13 cellular contexts compared by ENCODE assay signal in genomic region chr17:31310877-31311276, GRCh38. TPM values are rescaled to one million over a fixed set of nuclear protein-coding genes. Genes with fewer than 3 reads are reported as not detected.
A peak's percentile ranks its signal among the peaks of the same experiment; 100 is the strongest.
DNase-seq lines count a peak whose midpoint lies in the region; ATAC-seq, FAIRE-seq and TF ChIP-seq lines count a peak whose summit lies in the region.
"Had no signal": no experiment of that assay in that cellular context is flagged by ENCODE, and none has a peak within 500 bp of the region (broad histone marks: within the 10 kb centered on the region; RNA-seq: fewer than 3 reads in every experiment).

No MANE protein-coding gene starts in this region.

- no peaks in the 10 kb centered on the region; the same call in 2 of the 3 replicates for H3K9me3 ChIP-seq in GM12878 (replicated peaks; ENCODE audit: control insufficient read depth, insufficient read depth, low read length)
- H3K9me3 ChIP-seq: gastrocnemius medialis had no signal

- TF ChIP-seq EP300 in GM12878 (IDR thresholded peaks at IDR 0.05; ENCODE audit: borderline replicate concordance in 1 of 2, control insufficient read depth in 1 of 2, low read depth in 2 of 2, low read length in 2 of 2): no peak

- no peaks in the 10 kb centered on the region for H3K27me3 Mint-ChIP-seq in activated CD4-positive, alpha-beta T cell treated with anti-CD3 and anti-CD28 coated beads, Interleukin-2, amount 10 ng/mL, durations not matched to agents 7 days and 5 days
- H3K27me3 Mint-ChIP-seq in stimulated activated naive CD8-positive, alpha-beta T cell treated with anti-CD3 and anti-CD28 coated beads, Interleukin-15, Interleukin-2, amounts not matched to agents 100 ng/mL and 50 ng/mL, for 24 hours: no peaks in the 10 kb centered on the region

- no peaks in the 10 kb centered on the region for H4K20me1 ChIP-seq in GM12878 (ENCODE audit: control insufficient read depth, insufficient read depth)

- RAD21 ChIA-PET in GM12878 (lab: Charles Lee; ENCODE audit: unreplicated experiment): interaction anchor here (0.9 to 3.9 kb wide), 6 partner anchors 8 to 182 kb away, joined by 3 to 39 read pairs (median 12); no protein-coding TSS in a partner anchor

- peak; percentile 25 for DNase-seq in activated CD4-positive, alpha-beta T cell treated with anti-CD3 and anti-CD28 coated beads, Interleukin-2, amount 10 ng/mL, durations not matched to agents 7 days and 5 days
- DNase-seq in activated CD4-positive, alpha-beta T cell treated with anti-CD3 and anti-CD28 coated beads, Interleukin-2, amount 50 U/mL, for 4 hours: no peak
- DNase-seq in NB4 (ENCODE audit: low read depth): peak; percentile 68
- DNase-seq in GM12878 (ENCODE audit: low read depth, low spot score): no peak
- DNase-seq in NCI-H146 (lab: John Stamatoyannopoulos, UW): no peak
- DNase-seq in ACHN: no peak
- DNase-seq: gastrocnemius medialis had no signal

- no TSS peak for BruUV-seq in GM12878 (replicated peaks; lab: Mats Ljungman, UMichigan)

- ATAC-seq in GM12878 (peak; percentile 31), esophagus mucosa (no peak)
- ATAC-seq: gastrocnemius medialis had no signal

- peaks cover 0 to 11% of the 10 kb centered on the region in 2 experiments; a peak in 1 of 4 replicates for H3K36me3 ChIP-seq in GM12878 (ENCODE audit: control insufficient read depth in 2 of 2, insufficient read depth in 2 of 2, low read length in 1 of 2)
- H3K36me3 ChIP-seq: gastrocnemius medialis had no signal

- CTCF ChIA-PET in activated CD4-positive, alpha-beta T cell treated with anti-CD3 and anti-CD28 coated beads, Interleukin-2, amount 10 ng/mL, durations not matched to agents 7 days and 5 days (lab: Charles Lee): interaction anchor here (0.6 to 1.3 kb wide), 3 partner anchors 14 to 1110 kb away, joined by 3 to 4 read pairs (median 3); no protein-coding TSS in a partner anchor
- CTCF ChIA-PET in GM12878 (lab: Yijun Ruan, JAX): interaction anchor here (1.3 to 10.7 kb wide), 5 partner anchors 10 to 101 kb away, joined by 3 to 80 read pairs (median 6); partner anchors contain the start of gene EVI2A

- H3K4me3 ChIP-seq in NB4 (ENCODE audit: low read depth, low read length) (peak overlapping the region; percentile 88), GM12878 (peak overlapping the region; percentile 69)
- H3K4me3 ChIP-seq: gastrocnemius medialis had no signal

- 0% methylated on average over 5 of the region's 7 CpGs for WGBS in GM12878 (ENCODE audit: insufficient coverage, insufficient replicate concordance, low lambda C conversion rate, missing lambda C conversion rate)

- peak overlapping the region; percentile 94 for H3K27ac Mint-ChIP-seq in activated CD4-positive, alpha-beta T cell treated with anti-CD3 and anti-CD28 coated beads, Interleukin-2, amount 10 ng/mL, durations not matched to agents 7 days and 5 days
- peak overlapping the region; percentile 94 for H3K27ac Mint-ChIP-seq in stimulated activated naive CD8-positive, alpha-beta T cell treated with anti-CD3 and anti-CD28 coated beads, Interleukin-15, Interleukin-2, amounts not matched to agents 100 ng/mL and 50 ng/mL, for 24 hours

- no peak overlapping the region for H2AFZ ChIP-seq in GM12878 (ENCODE audit: control insufficient read depth, low read depth, low read length)

- POLR2A ChIA-PET in activated CD4-positive, alpha-beta T cell treated with anti-CD3 and anti-CD28 coated beads, Interleukin-2, amount 10 ng/mL, durations not matched to agents 7 days and 5 days (lab: Charles Lee): interaction anchor here (0.6 to 2.5 kb wide), 3 partner anchors 8 to 11 kb away, joined by 5 to 26 read pairs (median 8); partner anchors contain the start of gene EVI2A
- POLR2A ChIA-PET in GM12878 (lab: Charles Lee): interaction anchor here (0.6 to 2.8 kb wide), 7 partner anchors 9 to 182 kb away, joined by 3 to 30 read pairs (median 4); partner anchors contain the start of gene EVI2A

- peak overlapping the region; percentile 95 for H3K27ac ChIP-seq in GM12878 (ENCODE audit: control insufficient read depth, insufficient read depth)
- H3K27ac ChIP-seq: gastrocnemius medialis had no signal

- TF ChIP-seq CTCF in NB4 (IDR thresholded peaks at IDR 0.05; ENCODE audit: low read depth, low read length): no peak
- no peak for TF ChIP-seq CTCF in GM12878 (IDR thresholded peaks at IDR 0.05 in 2 of 3, conservative IDR thresholded peaks at IDR 0.05 in 1 of 3; ENCODE audit: control insufficient read depth in 2 of 3, extremely low read depth in 1 of 3, insufficient read depth in 1 of 3, low read depth in 3 of 3, low read length in 3 of 3)

- peaks cover 27% of the 10 kb centered on the region for H3K4me1 ChIP-seq in GM12878 (ENCODE audit: control insufficient read depth, insufficient read depth, low read length)
- H3K4me1 ChIP-seq: gastrocnemius medialis had no signal

- intact Hi-C loops in GM12878 (cut with micrococcal nuclease; ENCODE audit: unreplicated experiment): loop anchor here (10.0 kb wide), 1 partner anchor 594 kb away; the partner anchor contains the start of gene UTP6

- SMC1A ChIA-PET in GM12878 (lab: Charles Lee; ENCODE audit: uncharacterized antibody, unreplicated experiment): interaction anchor here (1.3 to 8.0 kb wide), 4 partner anchors 10 to 60 kb away, joined by 4 to 101 read pairs (median 48); partner anchors contain the start of gene EVI2A

- no peak for TF ChIP-seq RAD21 in GM12878 (IDR thresholded peaks at IDR 0.05; ENCODE audit: insufficient read depth, low read depth, low read length)

- peaks cover 56% of the 10 kb centered on the region for H3K36me3 Mint-ChIP-seq in activated CD4-positive, alpha-beta T cell treated with anti-CD3 and anti-CD28 coated beads, Interleukin-2, amount 10 ng/mL, durations not matched to agents 7 days and 5 days (ENCODE audit: low read depth)
- H3K36me3 Mint-ChIP-seq in stimulated activated naive CD8-positive, alpha-beta T cell treated with anti-CD3 and anti-CD28 coated beads, Interleukin-15, Interleukin-2, amounts not matched to agents 100 ng/mL and 50 ng/mL, for 24 hours (ENCODE audit: low read depth): peaks cover 28% of the 10 kb centered on the region

- H3K9me3 Mint-ChIP-seq in activated CD4-positive, alpha-beta T cell treated with anti-CD3 and anti-CD28 coated beads, Interleukin-2, amount 10 ng/mL, durations not matched to agents 7 days and 5 days: peaks cover 2% of the 10 kb centered on the region
- H3K9me3 Mint-ChIP-seq in stimulated activated naive CD8-positive, alpha-beta T cell treated with anti-CD3 and anti-CD28 coated beads, Interleukin-15, Interleukin-2, amounts not matched to agents 100 ng/mL and 50 ng/mL, for 24 hours: peaks cover 3% of the 10 kb centered on the region

- FAIRE-seq in GM12878 (lab: Jason Lieb, UNC): no peak
- FAIRE-seq: urothelium cell line had no signal

- TF ChIP-seq POLR2A in NB4 (IDR thresholded peaks at IDR 0.05; ENCODE audit: extremely low read depth, insufficient read length): no peak
- TF ChIP-seq POLR2A in GM12878 (IDR thresholded peaks at IDR 0.05; ENCODE audit: low read depth, low read length): no peak; the same call in 1 of the 2 replicates

- H3K79me2 ChIP-seq in GM12878 (ENCODE audit: control insufficient read depth, insufficient read depth, low read length): peaks cover 90% of the 10 kb centered on the region

- in situ Hi-C loops in GM12878 (cut with MboI) (no loop called here), ACHN (cut with HindIII; ENCODE audit: low pct_ligation_motif_present, low pct_unique_long_range_greater_than_20kb, low sequenced_read_pairs) (no loop called here)

- H3K4me3 Mint-ChIP-seq in activated CD4-positive, alpha-beta T cell treated with anti-CD3 and anti-CD28 coated beads, Interleukin-2, amount 10 ng/mL, durations not matched to agents 7 days and 5 days: peak overlapping the region; percentile 85
- peak overlapping the region; percentile 80 for H3K4me3 Mint-ChIP-seq in stimulated activated naive CD8-positive, alpha-beta T cell treated with anti-CD3 and anti-CD28 coated beads, Interleukin-15, Interleukin-2, amounts not matched to agents 100 ng/mL and 50 ng/mL, for 24 hours

- peak overlapping the region; percentile 93 for H3K9ac ChIP-seq in GM12878 (ENCODE audit: control insufficient read depth, insufficient read depth, low read length)

- peak overlapping the region; percentile 97 for H3K4me2 ChIP-seq in GM12878 (ENCODE audit: control insufficient read depth, insufficient read depth)

- no peaks in the 10 kb centered on the region for H3K27me3 ChIP-seq in GM12878 (replicated peaks in 1 of 2; ENCODE audit: control insufficient read depth in 2 of 2, insufficient read depth in 2 of 2, low read length in 1 of 2)
- H3K27me3 ChIP-seq: gastrocnemius medialis had no signal

- H3K4me1 Mint-ChIP-seq in activated CD4-positive, alpha-beta T cell treated with anti-CD3 and anti-CD28 coated beads, Interleukin-2, amount 10 ng/mL, durations not matched to agents 7 days and 5 days: peaks cover 51% of the 10 kb centered on the region
- peaks cover 76% of the 10 kb centered on the region for H3K4me1 Mint-ChIP-seq in stimulated activated naive CD8-positive, alpha-beta T cell treated with anti-CD3 and anti-CD28 coated beads, Interleukin-15, Interleukin-2, amounts not matched to agents 100 ng/mL and 50 ng/mL, for 24 hours (ENCODE audit: low read depth)

RNA-seq across cellular contexts. Expression of gene EVI2B, which starts 3.0 kb away (rescaled TPM):
- 100 to 1,000 TPM in 1 of 2 experiments, 10 to 100 TPM in 1; 74.9 to 102 TPM for total RNA-seq in activated CD4-positive, alpha-beta T cell treated with anti-CD3 and anti-CD28 coated beads, Interleukin-2, amount 10 ng/mL, durations not matched to agents 7 days and 5 days
- total RNA-seq in GM12878 (2013; cell fraction: nucleolus; rRNA removed): 28.3 and 30.5 TPM in 2 replicates
- total RNA-seq in GM12878 (2014; rRNA removed) (35.9 and 38.8 TPM in 2 replicates), GM12878 (2014; rRNA removed; fragmentation: Illumina TruSeq; extraction: Trizol) (65.3 and 67.2 TPM in 2 replicates), GM12878 (2021) (51.0 and 52.7 TPM in 2 replicates), esophagus mucosa (1.3 TPM)
- polyA plus RNA-seq in GM12878 (2011; ENCODE audit: low read depth): 83.9 TPM
- polyA plus RNA-seq in GM12878 (2011; rRNA removed) (124 and 173 TPM in 2 replicates), GM12878 (2014; fragmentation: Illumina TruSeq; extraction: Trizol) (195 and 268 TPM in 2 replicates), GM12878 (2014; fragmentation: Nextera tagmentation; extraction: Ambion mirVana) (10 to 100 TPM; 49.2 to 64.4 TPM), GM12878 (2014; rRNA removed) (44.8 and 51.3 TPM in 2 replicates), GM12878 (2016; fragmentation: Nextera tagmentation; extraction: Ambion mirVana) (10 to 100 TPM; 26.2 to 32.0 TPM)
- polyA plus RNA-seq in GM12878 (2011; cell fraction: cytosol; rRNA removed): 44.4 and 50.2 TPM in 2 replicates
- 29.3 and 30.8 TPM in 2 replicates for polyA plus RNA-seq in GM12878 (2011; cell fraction: nucleus; rRNA removed)
- polyA plus RNA-seq in GM12878 (2012): 120 and 126 TPM in 2 replicates
- 31.2 and 67.4 TPM in 2 replicates for polyA minus RNA-seq in GM12878 (2011; rRNA and poly(A)+ RNA removed)
- 12.3 and 14.2 TPM in 2 replicates for polyA minus RNA-seq in GM12878 (2011; cell fraction: cytosol; rRNA and poly(A)+ RNA removed)
- polyA minus RNA-seq in GM12878 (2011; cell fraction: nucleus; rRNA and poly(A)+ RNA removed): 9.7 and 17.0 TPM in 2 replicates
- total RNA-seq: G401, osteocyte had no signal

RNA-seq across cellular contexts. Expression of gene EVI2A, which starts 10.5 kb away (rescaled TPM):
- 10 to 100 TPM; 58.9 to 73.4 TPM for total RNA-seq in activated CD4-positive, alpha-beta T cell treated with anti-CD3 and anti-CD28 coated beads, Interleukin-2, amount 10 ng/mL, durations not matched to agents 7 days and 5 days
- 6.3 and 7.2 TPM in 2 replicates for total RNA-seq in GM12878 (2013; cell fraction: nucleolus; rRNA removed)
- 29.5 and 40.9 TPM in 2 replicates for total RNA-seq in GM12878 (2014; rRNA removed)
- 50.3 and 51.2 TPM in 2 replicates for total RNA-seq in GM12878 (2014; rRNA removed; fragmentation: Illumina TruSeq; extraction: Trizol)
- total RNA-seq in GM12878 (2021): 21.4 and 22.9 TPM in 2 replicates
- polyA plus RNA-seq in GM12878 (2011; ENCODE audit: low read depth): 12.9 TPM
- polyA plus RNA-seq in GM12878 (2011; rRNA removed): 4.6 and 10.6 TPM in 2 replicates
- 1.7 and 1.8 TPM in 2 replicates for polyA plus RNA-seq in GM12878 (2011; cell fraction: cytosol; rRNA removed)
- polyA plus RNA-seq in GM12878 (2011; cell fraction: nucleus; rRNA removed): 1.2 and 1.5 TPM in 2 replicates
- 21.1 and 30.8 TPM in 2 replicates for polyA plus RNA-seq in GM12878 (2012)
- 41.3 and 62.5 TPM in 2 replicates for polyA plus RNA-seq in GM12878 (2014; fragmentation: Illumina TruSeq; extraction: Trizol)
- 10 to 100 TPM; 54.5 to 78.3 TPM for polyA plus RNA-seq in GM12878 (2014; fragmentation: Nextera tagmentation; extraction: Ambion mirVana)
- 17.8 and 21.9 TPM in 2 replicates for polyA plus RNA-seq in GM12878 (2014; rRNA removed)
- polyA plus RNA-seq in GM12878 (2016; fragmentation: Nextera tagmentation; extraction: Ambion mirVana): 10 to 100 TPM; 15.1 to 15.5 TPM
- polyA minus RNA-seq in GM12878 (2011; rRNA and poly(A)+ RNA removed): 1.7 and 2.7 TPM in 2 replicates
- 1.1 TPM in 1 of 2 replicates, not detected in the other for polyA minus RNA-seq in GM12878 (2011; cell fraction: cytosol; rRNA and poly(A)+ RNA removed)
- 1.9 and 3.0 TPM in 2 replicates for polyA minus RNA-seq in GM12878 (2011; cell fraction: nucleus; rRNA and poly(A)+ RNA removed)
- 0.52 TPM for total RNA-seq in esophagus mucosa
- total RNA-seq: G401, osteocyte had no signal

RNA-seq across cellular contexts. Expression of gene OMG, which starts 13.8 kb away (rescaled TPM):
- total RNA-seq in activated CD4-positive, alpha-beta T cell treated with anti-CD3 and anti-CD28 coated beads, Interleukin-2, amount 10 ng/mL, durations not matched to agents 7 days and 5 days: under 1 TPM; 0.44 to 0.62 TPM
- 0.51 and 0.54 TPM in 2 replicates for total RNA-seq in GM12878 (2013; cell fraction: nucleolus; rRNA removed)
- total RNA-seq in GM12878 (2014; rRNA removed) (0.23 and 0.27 TPM in 2 replicates), GM12878 (2014; rRNA removed; fragmentation: Illumina TruSeq; extraction: Trizol) (0.09 TPM in 2 replicates), GM12878 (2021) (0.18 TPM in 1 of 2 replicates, not detected in the other), esophagus mucosa (not detected)
- polyA plus RNA-seq in GM12878 (2011; ENCODE audit: low read depth): 0.54 TPM
- polyA plus RNA-seq in GM12878 (2011; rRNA removed) (0.30 and 0.40 TPM in 2 replicates), GM12878 (2014; fragmentation: Illumina TruSeq; extraction: Trizol) (0.17 and 0.37 TPM in 2 replicates), GM12878 (2014; fragmentation: Nextera tagmentation; extraction: Ambion mirVana) (under 1 TPM; 0.20 to 0.53 TPM), GM12878 (2014; rRNA removed) (0.14 and 0.37 TPM in 2 replicates), GM12878 (2016; fragmentation: Nextera tagmentation; extraction: Ambion mirVana) (under 1 TPM; 0.55 to 0.96 TPM)
- polyA plus RNA-seq in GM12878 (2011; cell fraction: cytosol; rRNA removed): 0.09 and 0.13 TPM in 2 replicates
- 0.58 and 0.72 TPM in 2 replicates for polyA plus RNA-seq in GM12878 (2011; cell fraction: nucleus; rRNA removed)
- polyA plus RNA-seq in GM12878 (2012): 0.83 and 0.86 TPM in 2 replicates
- polyA minus RNA-seq in GM12878 (2011; rRNA and poly(A)+ RNA removed): 0.15 and 0.22 TPM in 2 replicates
- not detected in 2 replicates for polyA minus RNA-seq in GM12878 (2011; cell fraction: cytosol; rRNA and poly(A)+ RNA removed)
- polyA minus RNA-seq in GM12878 (2011; cell fraction: nucleus; rRNA and poly(A)+ RNA removed): 0.36 and 0.48 TPM in 2 replicates
- total RNA-seq: gastrocnemius medialis, M059J, osteocyte had no signal

Comparison
In these comparisons a context has a peak if more than half of its experiments do, and no peak if none do; other contexts are left out.
1. DNase-seq: peak in activated CD4-positive, alpha-beta T cell treated with anti-CD3 and anti-CD28 coated beads, Interleukin-2, amount 10 ng/mL, durations not matched to agents 7 days and 5 days (single experiment) and NB4 (single experiment); none in activated CD4-positive, alpha-beta T cell treated with anti-CD3 and anti-CD28 coated beads, Interleukin-2, amount 50 U/mL, for 4 hours (0 of 2), GM12878 (single experiment), NCI-H146 (single experiment) and ACHN (single experiment).
2. RNA of gene EVI2B, which starts 3.0 kb away (total RNA-seq): 74.9 to 102 TPM in activated CD4-positive, alpha-beta T cell treated with anti-CD3 and anti-CD28 coated beads, Interleukin-2, amount 10 ng/mL, durations not matched to agents 7 days and 5 days and 28.3 to 67.2 TPM in GM12878; 1.3 TPM in esophagus mucosa (single experiment); every median in the first group is over 10 times any median in the second.